1 cellular context compared by ENCODE assay signal in the genomic region with DNA sequence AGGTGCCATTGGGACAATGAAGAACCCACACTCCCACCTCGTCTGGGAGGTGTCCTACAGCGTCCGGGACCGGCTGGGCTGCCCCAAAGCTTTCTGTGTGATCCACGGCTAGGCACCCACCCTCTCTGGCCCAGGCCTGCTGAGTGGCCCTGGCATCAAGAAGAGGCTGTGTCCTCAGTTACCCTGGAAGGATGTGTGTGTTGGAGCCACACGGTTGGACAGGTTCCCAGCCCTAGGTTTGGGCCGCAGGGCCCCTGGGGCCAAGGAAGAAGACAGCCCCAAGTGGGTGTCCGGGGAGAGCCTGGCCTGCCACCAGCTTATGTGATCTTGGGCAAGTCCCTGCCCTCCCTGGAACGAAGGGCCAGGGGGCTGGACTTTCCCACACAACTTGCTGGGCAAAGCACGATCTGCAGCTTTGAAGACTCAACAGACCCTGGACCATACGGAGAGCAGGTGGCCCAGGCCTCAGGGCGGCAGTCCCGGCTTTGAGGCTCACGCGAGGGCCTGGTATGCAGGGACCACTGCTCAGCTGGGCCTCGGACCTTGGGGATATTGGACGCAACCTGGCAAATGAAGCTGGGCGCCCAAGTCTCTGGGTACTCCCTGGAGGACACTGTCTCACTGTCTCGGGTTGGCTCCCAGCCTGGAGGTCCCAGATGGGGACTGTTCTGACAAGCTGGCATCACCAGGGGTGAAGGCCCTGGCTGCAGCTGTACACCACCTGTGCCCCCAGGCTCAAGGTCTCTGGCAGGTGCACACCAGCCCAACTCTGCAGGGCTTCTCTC.
A peak's percentile ranks its signal among the peaks of the same experiment; 100 is the strongest.
TF ChIP-seq lines count a peak whose summit lies in the region.

No MANE protein-coding gene starts in this region.

TF ChIP-seq in K562, 482 proteins besides CTCF, POLR2A, EP300 and RAD21:
- TF ChIP-seq SNIP1 (IDR thresholded peaks at IDR 0.05; ENCODE audit: low read depth) (no peak), ZNF232 (CRISPR knock-in tag; IDR thresholded peaks at IDR 0.05) (no peak), POLR2G (IDR thresholded peaks at IDR 0.05; ENCODE audit: low read depth, low read length) (peak; percentile 47; the same call in 1 of the 2 replicates), NCOA1 (IDR thresholded peaks at IDR 0.05; ENCODE audit: low read depth) (no peak), HMGN3 (IDR thresholded peaks at IDR 0.05; ENCODE audit: borderline replicate concordance, extremely low read depth, insufficient read length, low read depth, low read length) (no peak), ESRRA (IDR thresholded peaks at IDR 0.05; ENCODE audit: borderline replicate concordance, low read depth) (no peak), NRF1 (conservative IDR thresholded peaks at IDR 0.05 in 1 of 2, IDR thresholded peaks at IDR 0.05 in 1 of 2) (no peak), RBFOX2 (IDR thresholded peaks at IDR 0.05; ENCODE audit: low read depth, low read length) (peak; percentile 56)
